ENCODE assay signal across 1 cellular context in the genomic region with DNA sequence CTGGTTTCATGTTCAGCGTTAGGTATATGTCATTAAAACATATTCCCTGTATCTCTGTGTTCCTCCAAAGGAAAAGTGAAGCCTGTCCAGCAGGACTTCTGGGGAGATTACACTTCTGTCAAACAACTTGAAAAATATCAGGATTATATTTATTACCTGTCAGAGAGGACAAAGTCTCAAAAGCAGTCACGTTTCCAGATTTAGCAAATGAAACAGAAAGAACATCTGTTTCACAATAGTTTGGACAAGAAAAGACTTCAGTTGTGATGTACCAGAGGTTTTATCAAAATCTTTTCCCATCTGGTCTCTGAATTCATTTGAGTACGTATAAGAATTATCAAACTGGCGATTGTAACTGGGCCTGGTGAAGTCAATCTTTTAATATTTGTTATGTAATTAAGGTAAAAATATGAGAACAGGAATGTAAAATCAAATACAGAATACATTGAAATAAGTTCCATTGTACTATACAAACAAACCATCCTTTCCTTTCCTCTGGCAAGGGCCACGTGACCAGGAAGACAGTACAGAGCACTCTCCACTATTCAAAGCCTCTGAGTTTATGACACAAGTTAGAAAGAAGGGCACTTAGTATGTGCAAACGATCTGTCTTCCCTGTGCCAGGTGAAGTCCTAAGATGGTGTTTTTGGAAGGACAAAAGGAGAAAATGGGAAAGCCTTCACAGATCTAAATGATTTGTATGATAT.
A peak's percentile ranks its signal among the peaks of the same experiment; 100 is the strongest.
TF ChIP-seq lines count a peak whose summit lies in the region.

No MANE protein-coding gene starts in this region.

TF ChIP-seq in endothelial cell of umbilical vein, 7 proteins besides CTCF, POLR2A, EP300 and RAD21:
- TF ChIP-seq, protein P1, sequence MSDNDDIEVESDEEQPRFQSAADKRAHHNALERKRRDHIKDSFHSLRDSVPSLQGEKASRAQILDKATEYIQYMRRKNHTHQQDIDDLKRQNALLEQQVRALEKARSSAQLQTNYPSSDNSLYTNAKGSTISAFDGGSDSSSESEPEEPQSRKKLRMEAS (IDR thresholded peaks at IDR 0.05; ENCODE audit: insufficient read depth, insufficient read length), result peak; percentile 69
- TF ChIP-seq MYC (IDR thresholded peaks at IDR 0.05; ENCODE audit: low read depth, low read length), result no peak
- no peak for TF ChIP-seq POLR2AphosphoS5 (IDR thresholded peaks at IDR 0.05; ENCODE audit: insufficient read depth, low read depth, low read length)
- no peak for TF ChIP-seq FOS (IDR thresholded peaks at IDR 0.05; ENCODE audit: borderline replicate concordance, insufficient read depth, low read length)
- TF ChIP-seq GATA2 (IDR thresholded peaks at IDR 0.05; ENCODE audit: insufficient read depth, insufficient read length, low read depth, low read length), result no peak
- no peak for TF ChIP-seq JUN (IDR thresholded peaks at IDR 0.05; ENCODE audit: borderline replicate concordance, insufficient read depth, insufficient read length, low read depth)
- TF ChIP-seq EZH2 (IDR thresholded peaks at IDR 0.05; ENCODE audit: borderline replicate concordance, low read depth, low read length, severe bottlenecking), result no peak
